In genomic region chr2:101820519-101820918, GRCh38 we compare ENCODE assay signal across 9 cellular contexts.
A peak's percentile ranks its signal among the peaks of the same experiment; 100 is the strongest.
DNase-seq lines count a peak whose midpoint lies in the region; ATAC-seq and TF ChIP-seq lines count a peak whose summit lies in the region.
"Had no signal": no experiment of that assay in that cellular context is flagged by ENCODE, and none has a peak within 500 bp of the region (broad histone marks: within the 10 kb centered on the region; RNA-seq: fewer than 3 reads in every experiment).

No MANE protein-coding gene starts in this region.

- no peaks in the 10 kb centered on the region for H3K9me3 ChIP-seq in CD4-positive, alpha-beta T cell (ENCODE audit: control insufficient read depth, low read length)
- no peaks in the 10 kb centered on the region for H3K9me3 ChIP-seq in lung (ENCODE audit: control insufficient read depth in 2 of 2, insufficient read depth in 1 of 2, low read length in 1 of 2)

- H3K36me3 Mint-ChIP-seq in CD4-positive, alpha-beta T cell (ENCODE audit: low read depth), result peaks cover 9% of the 10 kb centered on the region

- intact Hi-C loops in CD4-positive, alpha-beta T cell (cut with DNase I, micrococcal nuclease), result loop anchor here in 1 of 2 experiments (10.0 kb wide), 1 partner anchor 56 kb away; no protein-coding TSS in a partner anchor

- no peak for ATAC-seq in CD4-positive, alpha-beta T cell (ENCODE audit: poor library complexity)
- peak; percentile 16 for ATAC-seq in lung (ENCODE audit: insufficient read depth, low FRiP score)

- no peaks in the 10 kb centered on the region for H3K36me3 ChIP-seq in lung (ENCODE audit: control insufficient read depth in 2 of 2, insufficient read depth in 2 of 2, low read length in 2 of 2)

- POLR2A ChIA-PET in CD4-positive, alpha-beta T cell (lab: Charles Lee), result no interaction called here

- no peaks in the 10 kb centered on the region for H3K27me3 ChIP-seq in CD4-positive, alpha-beta T cell (ENCODE audit: control insufficient read depth, insufficient read depth, low read length)
- H3K27me3 ChIP-seq in lung (ENCODE audit: control insufficient read depth, insufficient read depth), result no peaks in the 10 kb centered on the region

- no peaks in the 10 kb centered on the region for H3K9me3 Mint-ChIP-seq in CD4-positive, alpha-beta T cell

- TF ChIP-seq CTCF in CD4-positive, alpha-beta T cell (IDR thresholded peaks at IDR 0.05), result no peak
- no peak for TF ChIP-seq CTCF in lung (IDR thresholded peaks at IDR 0.05; ENCODE audit: control extremely low read depth, extremely low read depth)

- DNase-seq in CD4-positive, alpha-beta T cell, result no peak
- peak; percentile 53 for DNase-seq in HK-2 (ENCODE audit: unreplicated experiment)
- peak; percentile 80 for DNase-seq in astrocyte of the hippocampus (ENCODE audit: low read depth, low spot score)
- DNase-seq in lung (ENCODE audit: low spot score), result no peak
- no peak for DNase-seq in NCI-H774 (lab: John Stamatoyannopoulos, UW)
- no peak for DNase-seq in NCI-H345 (lab: John Stamatoyannopoulos, UW)
- no peak for DNase-seq in NCI-H526 treated with DMSO at 0.1 percent for 48 hours (lab: John Stamatoyannopoulos, UW)
- DNase-seq in activated gamma-delta T cell (lab: John Stamatoyannopoulos, UW), result no peak
- DNase-seq: NCI-H146 had no signal

- WGBS in lung, 2 donors, result 70 to 72% methylated on average over 4 of the region's 4 CpGs

- no peak overlapping the region for H3K4me3 ChIP-seq in lung

- no peaks in the 10 kb centered on the region for H3K27me3 Mint-ChIP-seq in CD4-positive, alpha-beta T cell

- peaks cover 77% of the 10 kb centered on the region for H3K4me1 Mint-ChIP-seq in CD4-positive, alpha-beta T cell (ENCODE audit: low read depth)

- H3K27ac Mint-ChIP-seq in CD4-positive, alpha-beta T cell, result peak overlapping the region; percentile 55

- no peak overlapping the region for H3K4me3 Mint-ChIP-seq in CD4-positive, alpha-beta T cell

- peaks cover 16 to 53% of the 10 kb centered on the region in 2 donors for H3K4me1 ChIP-seq in lung (ENCODE audit: control insufficient read depth in 2 of 2, insufficient read depth in 2 of 2, low read length in 2 of 2)

- H3K27ac ChIP-seq in CD4-positive, alpha-beta T cell (ENCODE audit: low read depth, low read length), result no peak overlapping the region
- peak overlapping the region; percentile 15 to 56 for H3K27ac ChIP-seq in lung (ENCODE audit: low read depth in 1 of 2, low read length in 1 of 2)

- CTCF ChIA-PET in CD4-positive, alpha-beta T cell (lab: Charles Lee), result interaction anchor here (1.0 kb wide), 1 partner anchor 167 kb away, joined by 4 read pairs; no protein-coding TSS in a partner anchor

Comparison
In these comparisons a context has a peak if more than half of its experiments do, and no peak if none do; other contexts are left out.
1. DNase-seq: peak in HK-2 (single experiment) and astrocyte of the hippocampus (single experiment); none in CD4-positive, alpha-beta T cell (0 of 10), lung (single experiment), NCI-H774 (single experiment), NCI-H345 (single experiment), NCI-H526 treated with DMSO at 0.1 percent for 48 hours (single experiment) and activated gamma-delta T cell (single experiment).